ENCODE assay signal across 19 cellular contexts in genomic region chr5:123543438-123543837, GRCh38. TPM values are rescaled to one million over a fixed set of nuclear protein-coding genes. Genes with fewer than 3 reads are reported as not detected.
DNase-seq lines count a peak whose midpoint lies in the region; ATAC-seq, FAIRE-seq and TF ChIP-seq lines count a peak whose summit lies in the region.
"Had no signal": no experiment of that assay in that cellular context is flagged by ENCODE, and none has a peak within 500 bp of the region (broad histone marks: within the 10 kb centered on the region; RNA-seq: fewer than 3 reads in every experiment).

No MANE protein-coding gene starts in this region.

- POLR2A ChIA-PET in K562 (lab: Yijun Ruan, JAX): interaction anchor here (1.3 to 1.4 kb wide), 3 partner anchors 13 to 122 kb away, joined by 3 to 4 read pairs (median 3); no protein-coding TSS in a partner anchor

- TF ChIP-seq EP300 in K562 (IDR thresholded peaks at IDR 0.05; ENCODE audit: low read length) (no peak), stomach (IDR thresholded peaks at IDR 0.05) (no peak)

- no peak overlapping the region for H3K56ac ChIP-seq in mesendoderm (ENCODE audit: low read length)

- H3K79me2 ChIP-seq in K562 (ENCODE audit: control insufficient read depth, insufficient read depth, low read length) (peaks cover 19% of the 10 kb centered on the region), mesendoderm (ENCODE audit: control insufficient read depth, insufficient read depth, low read length) (peaks cover 21% of the 10 kb centered on the region)

- peak; percentile 46 for DNase-seq in DMS53 (lab: John Stamatoyannopoulos, UW)
- peak; percentile 7 for DNase-seq in M059J (ENCODE audit: low read depth)
- DNase-seq in K562 (ENCODE audit: extremely low read depth in 1 of 4, low spot score in 3 of 4): no peak
- DNase-seq in mesendoderm: peak; percentile 6
- DNase-seq in DMS153 (lab: John Stamatoyannopoulos, UW): no peak
- no peak for DNase-seq in stomach
- DNase-seq in pons (ENCODE audit: low spot score): no peak
- DNase-seq: activated CD4-positive, alpha-beta T cell treated with anti-CD3 and anti-CD28 coated beads for 1 hour; activated naive CD8-positive, alpha-beta T cell treated with anti-CD3 and anti-CD28 coated beads for 36 hours; DND-41; foreskin fibroblast; H7; NCI-H1694 treated with DMSO at 0.1 percent for 48 hours; right lobe of liver; stimulated activated CD4-positive, alpha-beta T cell treated with anti-CD3 and anti-CD28 coated beads, Interleukin-4, amount 100 ng/mL, for 1 hour; stimulated activated CD8-positive, alpha-beta memory T cell treated with anti-CD3 and anti-CD28 coated beads, Interleukin-4, amount 100 ng/mL, for 48 hours had no signal

- TF ChIP-seq POLR2A in K562 (conservative IDR thresholded peaks at IDR 0.05) (no peak), stomach (IDR thresholded peaks at IDR 0.05) (no peak)

- no TSS peak for BruUV-seq in K562 (replicated peaks; lab: Mats Ljungman, UMichigan)

- in situ Hi-C loops in K562 (cut with MboI): no loop called here

- intact Hi-C loops in K562 (cut with micrococcal nuclease) (no loop called here), stomach (cut with DNase I; ENCODE audit: low total_unique reads) (no loop called here)

- H3K36me3 ChIP-seq in K562 (ENCODE audit: control insufficient read depth, insufficient read depth, low read length) (no peaks in the 10 kb centered on the region), mesendoderm (ENCODE audit: control insufficient read depth, insufficient read depth, low read length) (no peaks in the 10 kb centered on the region), stomach (no peaks in the 10 kb centered on the region)
- H3K36me3 ChIP-seq: right lobe of liver had no signal

- no peak overlapping the region for H2BK5ac ChIP-seq in mesendoderm (ENCODE audit: low read length)

- no peak overlapping the region for H3K23ac ChIP-seq in mesendoderm (ENCODE audit: low read length)

- H3K27me3 ChIP-seq in K562 (ENCODE audit: control insufficient read depth in 2 of 2, insufficient read depth in 2 of 2, low read length in 2 of 2) (no peaks in the 10 kb centered on the region), mesendoderm (ENCODE audit: insufficient read depth, low read length, poor library complexity) (no peaks in the 10 kb centered on the region), stomach (no peaks in the 10 kb centered on the region)
- H3K27me3 ChIP-seq: BLaER1, right lobe of liver had no signal

- 44% methylated on average over 3 of the region's 3 CpGs for WGBS in K562 (ENCODE audit: insufficient coverage, low coverage, missing lambda C conversion rate)
- WGBS in mesendoderm (ENCODE audit: extremely low coverage, insufficient coverage, low lambda C conversion rate): no CpG with 5 or more reads among the region's 3 CpGs
- 80 to 94% (median 85%) methylated on average over 3 of the region's 3 CpGs for WGBS in stomach, 5 donors

- FAIRE-seq in K562 (lab: Jason Lieb, UNC): no peak

- H2BK15ac ChIP-seq in mesendoderm (replicated peaks; ENCODE audit: low read depth): no peak overlapping the region

- no peak overlapping the region for H3K4ac ChIP-seq in mesendoderm (ENCODE audit: low read depth, low read length)

- H3K9ac ChIP-seq in K562 (ENCODE audit: insufficient read depth in 1 of 2, low read depth in 2 of 2, low read length in 2 of 2) (no peak overlapping the region), mesendoderm (ENCODE audit: low read length) (no peak overlapping the region)
- H3K9ac ChIP-seq: BLaER1 had no signal

- H3K9me1 ChIP-seq in K562 (ENCODE audit: control insufficient read depth, insufficient read depth, low read length): no peaks in the 10 kb centered on the region

- no peak overlapping the region for H4K5ac ChIP-seq in mesendoderm (ENCODE audit: low read length)

- no peak overlapping the region for H2AFZ ChIP-seq in K562 (ENCODE audit: low read depth, low read length)

- TF ChIP-seq RAD21 in K562 (CRISPR knock-in tag; conservative IDR thresholded peaks at IDR 0.05 in 1 of 2, IDR thresholded peaks at IDR 0.05 in 1 of 2): no peak

- TF ChIP-seq CTCF in K562 (IDR thresholded peaks at IDR 0.05 in 2 of 3, conservative IDR thresholded peaks at IDR 0.05 in 1 of 3; ENCODE audit: insufficient read depth in 2 of 3, low read depth in 1 of 3, low read length in 3 of 3) (no peak), stomach (IDR thresholded peaks at IDR 0.05) (no peak)

- no peak overlapping the region for H4K8ac ChIP-seq in mesendoderm (ENCODE audit: low read depth, low read length)

- H3K4me2 ChIP-seq in K562 (ENCODE audit: insufficient read depth, low read length): no peak overlapping the region
- H3K4me2 ChIP-seq in mesendoderm (ENCODE audit: low read length): no peak overlapping the region
- H3K4me2 ChIP-seq: BLaER1 had no signal

- H3K18ac ChIP-seq in mesendoderm (ENCODE audit: low read length): no peak overlapping the region

- no peak overlapping the region for H2AK5ac ChIP-seq in mesendoderm (ENCODE audit: low read length)

- CTCF ChIA-PET in K562 (lab: Yijun Ruan, JAX; ENCODE audit: low intra/inter-chr PET ratio): no interaction called here

- H3K4me3 ChIP-seq in K562 (no peak overlapping the region), mesendoderm (ENCODE audit: low read length) (no peak overlapping the region), stomach (no peak overlapping the region)
- H3K4me3 ChIP-seq: BLaER1, lung, right lobe of liver had no signal

- ATAC-seq in K562 (peak; percentile 28), GM21528 (IDR thresholded peaks at IDR 0.05; ENCODE audit: low FRiP score, unreplicated experiment) (no peak)

- no peak overlapping the region for H2BK120ac ChIP-seq in mesendoderm (ENCODE audit: low read depth, low read length)

- H3K4me1 ChIP-seq in K562 (replicated peaks in 1 of 2; ENCODE audit: control insufficient read depth in 2 of 2, insufficient read depth in 2 of 2, low read length in 2 of 2) (no peaks in the 10 kb centered on the region), mesendoderm (ENCODE audit: control insufficient read depth, low read depth, low read length) (peaks cover 2% of the 10 kb centered on the region), stomach (peaks cover 0 to 31% (median 5%) of the 10 kb centered on the region in 4 donors)
- H3K4me1 ChIP-seq: BLaER1, right lobe of liver had no signal

- H3K9me3 ChIP-seq in K562 (replicated peaks; ENCODE audit: control insufficient read depth, insufficient read depth, low read depth, low read length) (no peaks in the 10 kb centered on the region), stomach (no peaks in the 10 kb centered on the region)
- H3K9me3 ChIP-seq: BLaER1, right lobe of liver had no signal

- no peak overlapping the region for H3K27ac ChIP-seq in K562 (ENCODE audit: extremely low read depth, low read depth, low read length)
- H3K27ac ChIP-seq in mesendoderm (ENCODE audit: low read depth, low read length): no peak overlapping the region
- H3K27ac ChIP-seq in stomach: no peak overlapping the region
- H3K27ac ChIP-seq: BLaER1, right lobe of liver had no signal

- H3K79me1 ChIP-seq in mesendoderm (ENCODE audit: low read length): peaks cover 10% of the 10 kb centered on the region

- H4K20me1 ChIP-seq in K562 (replicated peaks; ENCODE audit: control insufficient read depth, insufficient read depth, low read length): no peaks in the 10 kb centered on the region; the same call in 1 of the 2 replicates

TF ChIP-seq in K562, 482 proteins besides CTCF, POLR2A, EP300 and RAD21 (continues in another document):
- TF ChIP-seq GTF2E2 (tag; IDR thresholded peaks at IDR 0.05) (no peak), ZFP91 (CRISPR knock-in tag; IDR thresholded peaks at IDR 0.05) (no peak)

RNA-seq across cellular contexts. Expression of gene CSNK1G3, which starts 31.5 kb away (rescaled TPM):
- 43.3 and 43.6 TPM in 2 replicates for total RNA-seq in M059J (2014; rRNA removed; shearing (Covaris generic))
- total RNA-seq in K562 (2011; cell fraction: chromatin; rRNA removed; ENCODE audit: low replicate concordance): 8.0 and 26.5 TPM in 2 replicates
- total RNA-seq in K562 (2011; cell fraction: nucleolus; rRNA removed): 1.5 and 3.0 TPM in 2 replicates
- total RNA-seq in K562 (2011; cell fraction: nucleoplasm; rRNA removed): 6.6 and 7.8 TPM in 2 replicates
- 13.2 and 14.0 TPM in 2 replicates for total RNA-seq in K562 (2014; rRNA removed)
- total RNA-seq in K562 (2014; rRNA removed; fragmentation: Illumina TruSeq; extraction: Trizol): 21.9 and 26.4 TPM in 2 replicates
- total RNA-seq in K562 (2015; rRNA removed; fragmentation: Illumina TruSeq; extraction: Trizol): 21.2 and 21.3 TPM in 2 replicates
- total RNA-seq in K562 (2021): 26.2 and 27.6 TPM in 2 replicates
- 5.4 and 13.6 TPM in 2 replicates for polyA plus RNA-seq in K562 (2011; rRNA removed)
- polyA plus RNA-seq in K562 (2011; cell fraction: cytosol; rRNA removed): 1.8 and 3.3 TPM in 2 replicates
- 2.2 and 5.3 TPM in 2 replicates for polyA plus RNA-seq in K562 (2011; cell fraction: nucleus; rRNA removed)
- polyA plus RNA-seq in K562 (2012): 12.4 and 13.5 TPM in 2 replicates
- polyA plus RNA-seq in K562 (2014; fragmentation: Illumina TruSeq; extraction: Trizol): 22.5 and 23.5 TPM in 2 replicates
- polyA plus RNA-seq in K562 (2014; fragmentation: Nextera tagmentation; extraction: Ambion mirVana): 10 to 100 TPM in 1 of 2 experiments, 1 to 10 TPM in 1; 8.3 to 11.4 TPM
- polyA plus RNA-seq in K562 (2014; rRNA removed): 14.7 and 16.5 TPM in 2 replicates
- 18.8 and 31.0 TPM in 2 replicates for polyA minus RNA-seq in K562 (2011; rRNA and poly(A)+ RNA removed)
- polyA minus RNA-seq in K562 (2011; cell fraction: cytosol; rRNA and poly(A)+ RNA removed): 5.4 and 15.3 TPM in 2 replicates
- polyA minus RNA-seq in K562 (2011; cell fraction: nucleus; rRNA and poly(A)+ RNA removed): 7.8 and 9.4 TPM in 2 replicates
- 36.1 TPM for polyA plus RNA-seq in mesendoderm (2013, experiment 1 of 2)
- 35.5 TPM for polyA plus RNA-seq in mesendoderm (2013, experiment 2 of 2)
- 100 to 1,000 TPM in 1 of 5 donors, 10 to 100 TPM in 4; 19.3 to 151 (median 33.5) TPM for total RNA-seq in stomach
- 10 to 100 TPM; 12.9 to 19.1 (median 16.2) TPM for polyA plus RNA-seq in stomach

Comparison
In these comparisons a context has a peak if more than half of its experiments do, and no peak if none do; other contexts are left out.
1. DNase-seq: peak in DMS53 (single experiment), M059J (single experiment) and mesendoderm (single experiment); none in K562 (0 of 4), DMS153 (single experiment), stomach (single experiment) and pons (single experiment).